ENCODE assay signal across 2 cellular contexts in the genomic region with DNA sequence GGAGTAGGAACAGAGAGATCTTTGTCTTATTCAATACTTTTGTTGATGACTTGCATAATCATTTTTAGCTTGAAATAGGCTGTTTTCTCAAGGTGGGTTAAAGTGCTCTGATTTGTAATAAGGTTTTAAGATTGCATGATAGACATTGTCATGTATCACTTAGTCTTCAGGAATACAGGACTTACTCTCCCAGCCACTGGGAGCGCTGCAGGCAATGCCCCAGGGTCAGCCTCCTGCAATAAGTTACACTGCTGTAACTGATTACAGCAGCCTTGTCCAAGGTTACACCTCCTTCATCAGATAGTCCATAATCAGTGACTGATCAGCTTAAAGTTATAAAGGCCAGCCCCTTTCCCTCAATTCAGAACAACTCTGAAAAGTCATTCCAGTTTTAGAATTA.
TF ChIP-seq lines count a peak whose summit lies in the region.

No MANE protein-coding gene starts in this region.

TF ChIP-seq in HepG2, 621 proteins besides CTCF, POLR2A, EP300 and RAD21 (continued from another document):
- TF ChIP-seq, protein P1, sequence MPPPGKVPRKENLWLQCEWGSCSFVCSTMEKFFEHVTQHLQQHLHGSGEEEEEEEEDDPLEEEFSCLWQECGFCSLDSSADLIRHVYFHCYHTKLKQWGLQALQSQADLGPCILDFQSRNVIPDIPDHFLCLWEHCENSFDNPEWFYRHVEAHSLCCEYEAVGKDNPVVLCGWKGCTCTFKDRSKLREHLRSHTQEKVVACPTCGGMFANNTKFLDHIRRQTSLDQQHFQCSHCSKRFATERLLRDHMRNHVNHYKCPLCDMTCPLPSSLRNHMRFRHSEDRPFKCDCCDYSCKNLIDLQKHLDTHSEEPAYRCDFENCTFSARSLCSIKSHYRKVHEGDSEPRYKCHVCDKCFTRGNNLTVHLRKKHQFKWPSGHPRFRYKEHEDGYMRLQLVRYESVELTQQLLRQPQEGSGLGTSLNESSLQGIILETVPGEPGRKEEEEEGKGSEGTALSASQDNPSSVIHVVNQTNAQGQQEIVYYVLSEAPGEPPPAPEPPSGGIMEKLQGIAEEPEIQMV (CRISPR knock-in tag; IDR thresholded peaks at IDR 0.05; ENCODE audit: low read depth), result no peak
- TF ChIP-seq ZNF468 (CRISPR knock-in tag; IDR thresholded peaks at IDR 0.05) (no peak), IKZF1 (IDR thresholded peaks at IDR 0.05) (no peak), SNAI1 (CRISPR knock-in tag; IDR thresholded peaks at IDR 0.05; ENCODE audit: borderline replicate concordance) (no peak), KDM1A (CRISPR knock-in tag; IDR thresholded peaks at IDR 0.05) (no peak), AHR (CRISPR knock-in tag; IDR thresholded peaks at IDR 0.05) (no peak), ARID2 (CRISPR knock-in tag; IDR thresholded peaks at IDR 0.05; ENCODE audit: borderline replicate concordance) (no peak), MED13 (CRISPR knock-in tag; IDR thresholded peaks at IDR 0.05) (no peak)
- TF ChIP-seq, protein P2, sequence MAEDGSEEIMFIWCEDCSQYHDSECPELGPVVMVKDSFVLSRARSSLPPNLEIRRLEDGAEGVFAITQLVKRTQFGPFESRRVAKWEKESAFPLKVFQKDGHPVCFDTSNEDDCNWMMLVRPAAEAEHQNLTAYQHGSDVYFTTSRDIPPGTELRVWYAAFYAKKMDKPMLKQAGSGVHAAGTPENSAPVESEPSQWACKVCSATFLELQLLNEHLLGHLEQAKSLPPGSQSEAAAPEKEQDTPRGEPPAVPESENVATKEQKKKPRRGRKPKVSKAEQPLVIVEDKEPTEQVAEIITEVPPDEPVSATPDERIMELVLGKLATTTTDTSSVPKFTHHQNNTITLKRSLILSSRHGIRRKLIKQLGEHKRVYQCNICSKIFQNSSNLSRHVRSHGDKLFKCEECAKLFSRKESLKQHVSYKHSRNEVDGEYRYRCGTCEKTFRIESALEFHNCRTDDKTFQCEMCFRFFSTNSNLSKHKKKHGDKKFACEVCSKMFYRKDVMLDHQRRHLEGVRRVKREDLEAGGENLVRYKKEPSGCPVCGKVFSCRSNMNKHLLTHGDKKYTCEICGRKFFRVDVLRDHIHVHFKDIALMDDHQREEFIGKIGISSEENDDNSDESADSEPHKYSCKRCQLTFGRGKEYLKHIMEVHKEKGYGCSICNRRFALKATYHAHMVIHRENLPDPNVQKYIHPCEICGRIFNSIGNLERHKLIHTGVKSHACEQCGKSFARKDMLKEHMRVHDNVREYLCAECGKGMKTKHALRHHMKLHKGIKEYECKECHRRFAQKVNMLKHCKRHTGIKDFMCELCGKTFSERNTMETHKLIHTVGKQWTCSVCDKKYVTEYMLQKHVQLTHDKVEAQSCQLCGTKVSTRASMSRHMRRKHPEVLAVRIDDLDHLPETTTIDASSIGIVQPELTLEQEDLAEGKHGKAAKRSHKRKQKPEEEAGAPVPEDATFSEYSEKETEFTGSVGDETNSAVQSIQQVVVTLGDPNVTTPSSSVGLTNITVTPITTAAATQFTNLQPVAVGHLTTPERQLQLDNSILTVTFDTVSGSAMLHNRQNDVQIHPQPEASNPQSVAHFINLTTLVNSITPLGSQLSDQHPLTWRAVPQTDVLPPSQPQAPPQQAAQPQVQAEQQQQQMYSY (CRISPR knock-in tag; IDR thresholded peaks at IDR 0.05), result no peak

TF ChIP-seq in K562, 482 proteins besides CTCF, POLR2A, EP300 and RAD21 (continued from another document):
- TF ChIP-seq, protein P3, sequence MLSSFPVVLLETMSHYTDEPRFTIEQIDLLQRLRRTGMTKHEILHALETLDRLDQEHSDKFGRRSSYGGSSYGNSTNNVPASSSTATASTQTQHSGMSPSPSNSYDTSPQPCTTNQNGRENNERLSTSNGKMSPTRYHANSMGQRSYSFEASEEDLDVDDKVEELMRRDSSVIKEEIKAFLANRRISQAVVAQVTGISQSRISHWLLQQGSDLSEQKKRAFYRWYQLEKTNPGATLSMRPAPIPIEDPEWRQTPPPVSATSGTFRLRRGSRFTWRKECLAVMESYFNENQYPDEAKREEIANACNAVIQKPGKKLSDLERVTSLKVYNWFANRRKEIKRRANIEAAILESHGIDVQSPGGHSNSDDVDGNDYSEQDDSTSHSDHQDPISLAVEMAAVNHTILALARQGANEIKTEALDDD (IDR thresholded peaks at IDR 0.05), result 0 out of 2 replicates have a peak, but pooled peaks have one; percentile 25
- TF ChIP-seq MAFG (tag; conservative IDR thresholded peaks at IDR 0.05), result peak; percentile 44
- TF ChIP-seq, protein P4, sequence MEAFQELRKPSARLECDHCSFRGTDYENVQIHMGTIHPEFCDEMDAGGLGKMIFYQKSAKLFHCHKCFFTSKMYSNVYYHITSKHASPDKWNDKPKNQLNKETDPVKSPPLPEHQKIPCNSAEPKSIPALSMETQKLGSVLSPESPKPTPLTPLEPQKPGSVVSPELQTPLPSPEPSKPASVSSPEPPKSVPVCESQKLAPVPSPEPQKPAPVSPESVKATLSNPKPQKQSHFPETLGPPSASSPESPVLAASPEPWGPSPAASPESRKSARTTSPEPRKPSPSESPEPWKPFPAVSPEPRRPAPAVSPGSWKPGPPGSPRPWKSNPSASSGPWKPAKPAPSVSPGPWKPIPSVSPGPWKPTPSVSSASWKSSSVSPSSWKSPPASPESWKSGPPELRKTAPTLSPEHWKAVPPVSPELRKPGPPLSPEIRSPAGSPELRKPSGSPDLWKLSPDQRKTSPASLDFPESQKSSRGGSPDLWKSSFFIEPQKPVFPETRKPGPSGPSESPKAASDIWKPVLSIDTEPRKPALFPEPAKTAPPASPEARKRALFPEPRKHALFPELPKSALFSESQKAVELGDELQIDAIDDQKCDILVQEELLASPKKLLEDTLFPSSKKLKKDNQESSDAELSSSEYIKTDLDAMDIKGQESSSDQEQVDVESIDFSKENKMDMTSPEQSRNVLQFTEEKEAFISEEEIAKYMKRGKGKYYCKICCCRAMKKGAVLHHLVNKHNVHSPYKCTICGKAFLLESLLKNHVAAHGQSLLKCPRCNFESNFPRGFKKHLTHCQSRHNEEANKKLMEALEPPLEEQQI (IDR thresholded peaks at IDR 0.05), result 0 out of 2 replicates have a peak, but pooled peaks have one; percentile 46
- TF ChIP-seq ZNF175 (CRISPR knock-in tag; IDR thresholded peaks at IDR 0.05; ENCODE audit: low read depth), result no peak
